Comparison of ENCODE assay signal across 18 cellular contexts in genomic region chr12:95225645-95226212, GRCh38.
"Had no signal": no experiment of that assay in that cellular context is flagged by ENCODE, and none has a peak within 500 bp of the region (broad histone marks: within the 10 kb centered on the region; RNA-seq: fewer than 3 reads in every experiment).

No MANE protein-coding gene starts in this region.

- H3K9me3 Mint-ChIP-seq: naive B cell, nephron had no signal

- H3K9me3 ChIP-seq: heart left ventricle, neutrophil, psoas muscle, sigmoid colon, suprapubic skin, tibial artery, upper lobe of left lung, uterus had no signal

- H3K4me3 Mint-ChIP-seq: naive B cell, nephron had no signal

- DNase-seq: effector memory CD4-positive, alpha-beta T cell; heart left ventricle; hippocampal formation; kidney glomerular epithelial cell; mesendoderm; naive B cell; psoas muscle; retina; sigmoid colon; stimulated activated CD4-positive, alpha-beta T cell treated with anti-CD3 and anti-CD28 coated beads, Interleukin-2, amount 100 ng/mL, for 24 hours; stimulated activated naive CD8-positive, alpha-beta T cell treated with anti-CD3 and anti-CD28 coated beads, Interleukin-15, Interleukin-2, amounts not matched to agents 100 U/mL and 50 U/mL, for 24 hours; tibial artery; uterus had no signal

- H3K27me3 ChIP-seq: heart left ventricle, neutrophil, sigmoid colon, suprapubic skin, tibial artery, upper lobe of left lung, uterus had no signal

- H3K27ac ChIP-seq: heart left ventricle, neutrophil, psoas muscle, sigmoid colon, skin epidermis, suprapubic skin, upper lobe of left lung, uterus had no signal

- H3K4me3 ChIP-seq: heart left ventricle, psoas muscle, sigmoid colon, skin epidermis, suprapubic skin, tibial artery, upper lobe of left lung, uterus had no signal

- H3K27me3 Mint-ChIP-seq: naive B cell had no signal

- H3K36me3 ChIP-seq: neutrophil, uterus had no signal
